Comparison of ENCODE assay signal across 10 cellular contexts in the genomic region with DNA sequence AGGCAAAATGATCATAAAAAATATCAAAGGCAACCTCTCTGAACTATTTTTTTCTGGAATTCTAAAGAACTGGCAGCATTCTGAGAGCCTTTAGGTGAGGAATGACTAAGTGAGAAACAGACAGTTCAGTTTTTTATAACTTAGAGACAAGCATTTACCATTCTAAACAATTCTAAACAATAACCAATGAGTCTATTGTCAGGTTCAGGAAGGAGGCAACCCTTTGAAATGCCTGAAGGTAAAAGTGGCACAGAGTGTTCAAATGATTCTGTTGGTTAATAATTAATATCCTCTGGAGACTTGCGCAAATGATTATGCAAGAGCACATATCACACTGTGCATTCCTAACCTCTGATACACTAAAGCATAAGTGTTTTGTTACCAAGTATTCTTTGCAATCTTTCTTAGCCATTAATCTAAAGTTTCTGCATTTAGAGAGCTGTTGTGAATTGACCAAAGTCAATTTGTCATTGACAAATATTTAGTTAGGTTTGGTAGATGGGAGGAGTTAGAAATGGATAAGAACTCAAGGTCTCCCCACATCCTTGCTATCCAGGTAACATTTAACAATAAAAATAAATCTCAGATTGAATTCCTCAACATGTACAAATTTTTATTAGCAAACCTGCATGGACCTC. TPM values are rescaled to one million over a fixed set of nuclear protein-coding genes. Genes with fewer than 3 reads are reported as not detected.
DNase-seq lines count a peak whose midpoint lies in the region; ATAC-seq and TF ChIP-seq lines count a peak whose summit lies in the region.
"Had no signal": no experiment of that assay in that cellular context is flagged by ENCODE, and none has a peak within 500 bp of the region (broad histone marks: within the 10 kb centered on the region; RNA-seq: fewer than 3 reads in every experiment).

No MANE protein-coding gene starts in this region.

- no peaks in the 10 kb centered on the region for H3K27me3 Mint-ChIP-seq in WTC11 (ENCODE audit: low read depth)

- H3K27ac Mint-ChIP-seq in WTC11: no peak overlapping the region
- H3K27ac Mint-ChIP-seq: nephron progenitor cell had no signal

- intact Hi-C loops in HCT116 (cut with micrococcal nuclease) (no loop called here), right cardiac atrium (cut with DNase I) (no loop called here)

- H3K4me1 ChIP-seq in HCT116 (ENCODE audit: control insufficient read depth in 1 of 2, insufficient read depth in 2 of 2, low read length in 2 of 2): peaks cover 41 to 59% of the 10 kb centered on the region in 2 experiments
- H3K4me1 ChIP-seq in right cardiac atrium (ENCODE audit: control insufficient read depth, insufficient read depth, low read length): no peaks in the 10 kb centered on the region
- peaks cover 0 to 15% (median 13%) of the 10 kb centered on the region in 5 donors for H3K4me1 ChIP-seq in subcutaneous abdominal adipose tissue (ENCODE audit: control insufficient read depth in 5 of 5, insufficient read depth in 5 of 5, low read length in 5 of 5)

- H3K36me3 ChIP-seq in HCT116 (ENCODE audit: control insufficient read depth in 1 of 2, insufficient read depth in 2 of 2, low read length in 2 of 2) (no peaks in the 10 kb centered on the region), subcutaneous abdominal adipose tissue (ENCODE audit: control insufficient read depth in 5 of 5, insufficient read depth in 5 of 5, low read length in 5 of 5) (no peaks in the 10 kb centered on the region)

- DNase-seq in HCT116 (ENCODE audit: low read depth, low spot score) (peak; percentile 94), WTC11 (ENCODE audit: low spot score) (no peak), right cardiac atrium (no peak), NCI-H82 treated with DMSO at 0.1 percent for 48 hours (lab: John Stamatoyannopoulos, UW; ENCODE audit: unreplicated experiment) (no peak)
- DNase-seq in stimulated activated CD8-positive, alpha-beta memory T cell treated with anti-CD3 and anti-CD28 coated beads, Interleukin-4, amount 100 ng/mL, for 48 hours: no peak
- DNase-seq: amniotic stem cell, nephron progenitor cell had no signal

- ATAC-seq in HCT116 (peak; percentile 79), WTC11 (no peak), right cardiac atrium (peak; percentile 87 to 93), HG03025 (IDR thresholded peaks at IDR 0.05; ENCODE audit: low FRiP score, unreplicated experiment) (no peak), HG03460 (IDR thresholded peaks at IDR 0.05; ENCODE audit: unreplicated experiment) (no peak)

- peaks cover 4% of the 10 kb centered on the region; the same call in 1 of the 2 replicates for H3K36me3 Mint-ChIP-seq in WTC11

- H3K4me1 Mint-ChIP-seq in WTC11: no peaks in the 10 kb centered on the region
- H3K4me1 Mint-ChIP-seq: nephron progenitor cell had no signal

- CTCF ChIA-PET in HCT116 (lab: Charles Lee): no interaction called here
- CTCF ChIA-PET in WTC11 (lab: Charles Lee): no interaction called here

- H3K4me3 ChIP-seq in HCT116 (replicated peaks in 1 of 2; ENCODE audit: low read depth in 1 of 2, low read length in 2 of 2): peak overlapping the region in 1 of 2 experiments; percentile 21; a peak in 2 of 4 replicates
- no peak overlapping the region for H3K4me3 ChIP-seq in right cardiac atrium (ENCODE audit: low read length)
- H3K4me3 ChIP-seq in subcutaneous abdominal adipose tissue (ENCODE audit: low read depth in 1 of 5, low read length in 5 of 5): no peak overlapping the region

- no peak overlapping the region for H3K4me3 Mint-ChIP-seq in WTC11
- H3K4me3 Mint-ChIP-seq: nephron progenitor cell had no signal

- 56% methylated on average over 1 of the region's 1 CpG for WGBS in right cardiac atrium

- H3K4me2 ChIP-seq in HCT116 (ENCODE audit: low read length): peak overlapping the region; percentile 66

- no peaks in the 10 kb centered on the region for H3K27me3 ChIP-seq in HCT116 (ENCODE audit: insufficient read depth, low read length)
- no peaks in the 10 kb centered on the region for H3K27me3 ChIP-seq in right cardiac atrium (ENCODE audit: control insufficient read depth, insufficient read depth)
- no peaks in the 10 kb centered on the region for H3K27me3 ChIP-seq in subcutaneous abdominal adipose tissue (ENCODE audit: control insufficient read depth in 5 of 5, insufficient read depth in 4 of 5, low read length in 5 of 5)

- POLR2A ChIA-PET in HCT116 (lab: Charles Lee) (interaction anchor here (1.5 kb wide), 1 partner anchor 9 kb away, joined by 5 read pairs; the partner anchor contains the start of gene TGFBR2), WTC11 (lab: Charles Lee) (no interaction called here)

- no peak; the same call in 1 of the 2 replicates for TF ChIP-seq RAD21 in HCT116 (IDR thresholded peaks at IDR 0.05; ENCODE audit: low read depth)

- peak overlapping the region; percentile 56 for H2AFZ ChIP-seq in HCT116 (ENCODE audit: low read depth, low read length, poor library complexity, severe bottlenecking)

- TF ChIP-seq POLR2A in HCT116 (IDR thresholded peaks at IDR 0.05; ENCODE audit: borderline replicate concordance, extremely low read depth, insufficient read depth, insufficient read length): no peak

- no peaks in the 10 kb centered on the region for H3K9me2 ChIP-seq in HCT116 (ENCODE audit: insufficient read depth)

- H3K9ac ChIP-seq in HCT116 (ENCODE audit: low read length) (peak overlapping the region; percentile 50), subcutaneous abdominal adipose tissue (ENCODE audit: low read length in 5 of 5) (no peak overlapping the region)

- no peaks in the 10 kb centered on the region for H4K20me1 ChIP-seq in HCT116 (ENCODE audit: insufficient read depth)

- no TSS peak for BruUV-seq in HCT116 (replicated peaks; lab: Mats Ljungman, UMichigan)

- H3K79me2 ChIP-seq in HCT116 (ENCODE audit: insufficient read depth, low read length): no peaks in the 10 kb centered on the region

- RAD21 ChIA-PET in HCT116 (lab: Charles Lee; ENCODE audit: low non-redundant PET in 1 of 2, low total read pairs in 2 of 2, uncharacterized antibody in 2 of 2, unreplicated experiment in 2 of 2): no interaction called here

- TF ChIP-seq CTCF in HCT116 (IDR thresholded peaks at IDR 0.05 in 2 of 3, conservative IDR thresholded peaks at IDR 0.05 in 1 of 3; ENCODE audit: borderline replicate concordance in 1 of 3, insufficient read depth in 1 of 3, low read depth in 2 of 3, low read length in 2 of 3) (no peak), WTC11 (IDR thresholded peaks at IDR 0.05) (no peak)

- H3K27ac ChIP-seq in HCT116 (ENCODE audit: low read depth, low read length) (peak overlapping the region; percentile 82), right cardiac atrium (ENCODE audit: low read length) (no peak overlapping the region), subcutaneous abdominal adipose tissue (ENCODE audit: low read depth, low read length) (peak overlapping the region; percentile 33)

- H3K9me3 Mint-ChIP-seq in WTC11: peaks cover 9% of the 10 kb centered on the region; the same call in 1 of the 2 replicates
- H3K9me3 Mint-ChIP-seq: nephron progenitor cell had no signal

- H3K9me3 ChIP-seq in HCT116 (ENCODE audit: control insufficient read depth in 1 of 2, insufficient read depth in 1 of 2, low read depth in 1 of 2, low read length in 2 of 2) (no peaks in the 10 kb centered on the region), right cardiac atrium (ENCODE audit: control insufficient read depth, low read length) (no peaks in the 10 kb centered on the region), subcutaneous abdominal adipose tissue (ENCODE audit: control insufficient read depth in 5 of 5, low read length in 5 of 5) (peaks cover 0 to 9% (median 7%) of the 10 kb centered on the region in 5 donors)

TF ChIP-seq in HCT116, 20 proteins besides CTCF, POLR2A, EP300 and RAD21 (continues in another document):
- peak; percentile 96 for TF ChIP-seq SP1 (IDR thresholded peaks at IDR 0.05; ENCODE audit: low read depth)

TF ChIP-seq in WTC11, 78 proteins besides CTCF, POLR2A, EP300 and RAD21:
- TF ChIP-seq GABPB1 (CRISPR knock-in tag; IDR thresholded peaks at IDR 0.05): peak; percentile 91
- no peak for TF ChIP-seq ZNF671 (CRISPR knock-in tag; IDR thresholded peaks at IDR 0.05)
- TF ChIP-seq USF1 (CRISPR knock-in tag; IDR thresholded peaks at IDR 0.05): no peak
- TF ChIP-seq CREM (CRISPR knock-in tag; IDR thresholded peaks at IDR 0.05): no peak

RNA-seq across cellular contexts. Expression of gene TGFBR2, which starts 9.2 kb away (rescaled TPM):
- total RNA-seq in HCT116 (2021; ENCODE audit: unreplicated experiment) (22.5 TPM), WTC11 (2021) (6.7 to 9.6 TPM (median 7.7 TPM) in 3 replicates), right cardiac atrium (100 to 1,000 TPM; 196 to 255 (median 212) TPM)
- polyA plus RNA-seq in HCT116 (2012): 8.1 and 8.9 TPM in 2 replicates
- polyA plus RNA-seq in right cardiac atrium: 77.7 TPM

Comparison
In these comparisons a context has a peak if more than half of its experiments do, and no peak if none do; other contexts are left out.
1. ATAC-seq: peak in HCT116 (single experiment) and right cardiac atrium (2 of 2); none in WTC11 (single experiment), HG03025 (single experiment) and HG03460 (single experiment).
2. Of the 4 proteins assayed by ChIP-seq in both WTC11 and HCT116: peak only in WTC11: none; only in HCT116: ATF3, MAX and SP1; in both: none; in neither: 1.